9 cellular contexts compared by ENCODE assay signal in the genomic region with DNA sequence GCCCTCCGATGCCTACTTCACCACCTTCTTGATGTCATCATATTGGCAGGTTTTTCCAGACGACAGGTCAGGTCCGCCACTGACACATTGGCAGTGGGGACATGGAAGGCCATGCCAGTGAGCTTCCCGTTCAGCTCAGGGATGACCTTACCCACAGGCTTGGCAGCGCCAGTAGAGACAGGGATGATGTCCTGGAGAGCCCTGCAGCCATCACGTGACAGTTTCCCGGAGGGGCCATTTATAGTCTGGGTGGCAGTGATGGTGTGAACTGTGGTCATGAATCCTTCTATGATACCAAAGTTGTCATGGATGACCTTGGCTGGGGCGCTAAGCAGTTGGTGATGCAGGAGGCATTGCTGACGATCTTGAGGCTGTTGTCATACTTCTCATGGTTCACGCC.
"Had no signal": no experiment of that assay in that cellular context is flagged by ENCODE, and none has a peak within 500 bp of the region (broad histone marks: within the 10 kb centered on the region; RNA-seq: fewer than 3 reads in every experiment).

No MANE protein-coding gene starts in this region.

- H2AFZ ChIP-seq: GM23338 had no signal

- H3K4me3 ChIP-seq: GM23338 had no signal

- H3K4me3 Mint-ChIP-seq: GM23338, H9, IgD-negative memory B cell had no signal

- H3K27me3 Mint-ChIP-seq: IgD-negative memory B cell had no signal

- ATAC-seq: GM23338, HepG2 had no signal

- FAIRE-seq: H1, H54, HepG2 had no signal

- H3K9me3 Mint-ChIP-seq: GM23338, H9, IgD-negative memory B cell had no signal

- H3K4me2 ChIP-seq: GM23338 had no signal

- H3K27ac Mint-ChIP-seq: GM23338, IgD-negative memory B cell had no signal

- H3K27ac ChIP-seq: HL-60 had no signal

- DNase-seq: H9, HCEC 1CT, KBM-7 had no signal
